8 cellular contexts compared by ENCODE assay signal in genomic region chr20:63657937-63658748, GRCh38. TPM values are rescaled to one million over a fixed set of nuclear protein-coding genes. Genes with fewer than 3 reads are reported as not detected.
DNase-seq lines count a peak whose midpoint lies in the region; ATAC-seq and TF ChIP-seq lines count a peak whose summit lies in the region.

RTEL1 (plus strand) TSS chr20:63658312; CDS start chr20:63659403, 1,091 bp downstream.

- H3K27me3 ChIP-seq in left ventricle myocardium inferior (ENCODE audit: low read depth) (no peaks in the 10 kb centered on the region), prostate gland (replicated peaks; ENCODE audit: insufficient read depth) (no peaks in the 10 kb centered on the region)

- H3K36me3 ChIP-seq in left ventricle myocardium inferior: peaks cover 24% of the 10 kb centered on the region
- peaks cover 0 to 5% of the 10 kb centered on the region in 2 donors for H3K36me3 ChIP-seq in prostate gland

- H3K4me3 ChIP-seq in left ventricle myocardium inferior: peak within 1 kb of the TSS; percentile 73
- peak within 1 kb of the TSS; percentile 69 to 79 for H3K4me3 ChIP-seq in prostate gland

- H3K4me3 Mint-ChIP-seq in T-helper 1 cell treated with Interleukin-12 subunit alpha and Interleukin-12 subunit beta and Interleukin-4 antibody, amounts not matched to agents 30 μg/mL and 1 μg/mL, for 36 hours: peak within 1 kb of the TSS; percentile 89

- H3K4me1 Mint-ChIP-seq in T-helper 1 cell treated with Interleukin-12 subunit alpha and Interleukin-12 subunit beta and Interleukin-4 antibody, amounts not matched to agents 30 μg/mL and 1 μg/mL, for 36 hours (ENCODE audit: low read depth): peaks cover 24% of the 10 kb centered on the region

- intact Hi-C loops in left ventricle myocardium inferior (cut with micrococcal nuclease) (no loop called here), prostate gland (cut with DNase I) (loop anchor here (5.0 kb wide), 2 partner anchors 49 to 79 kb away; partner anchors contain the start of genes ARFRP1, LIME1, SLC2A4RG and ZGPAT)

- peaks cover 9% of the 10 kb centered on the region for H3K27me3 Mint-ChIP-seq in T-helper 1 cell treated with Interleukin-12 subunit alpha and Interleukin-12 subunit beta and Interleukin-4 antibody, amounts not matched to agents 30 μg/mL and 1 μg/mL, for 36 hours (ENCODE audit: low read depth)

- 1% methylated on average over 69 of the region's 73 CpGs for WGBS in prostate gland

- H3K9me3 Mint-ChIP-seq in T-helper 1 cell treated with Interleukin-12 subunit alpha and Interleukin-12 subunit beta and Interleukin-4 antibody, amounts not matched to agents 30 μg/mL and 1 μg/mL, for 36 hours: no peaks in the 10 kb centered on the region

- H3K9me3 ChIP-seq in left ventricle myocardium inferior (replicated peaks): no peaks in the 10 kb centered on the region
- no peaks in the 10 kb centered on the region for H3K9me3 ChIP-seq in prostate gland

- no peak for TF ChIP-seq POLR2A in prostate gland (IDR thresholded peaks at IDR 0.05)

- peaks cover 5% of the 10 kb centered on the region for H3K36me3 Mint-ChIP-seq in T-helper 1 cell treated with Interleukin-12 subunit alpha and Interleukin-12 subunit beta and Interleukin-4 antibody, amounts not matched to agents 30 μg/mL and 1 μg/mL, for 36 hours (ENCODE audit: low read depth)

- H3K4me1 ChIP-seq in left ventricle myocardium inferior: peaks cover 32% of the 10 kb centered on the region
- peaks cover 9% of the 10 kb centered on the region for H3K4me1 ChIP-seq in prostate gland (replicated peaks)

- peak; percentile 78 for ATAC-seq in HG02870 (IDR thresholded peaks at IDR 0.05; ENCODE audit: unreplicated experiment)

- peak within 1 kb of the TSS; percentile 92 for H3K27ac ChIP-seq in left ventricle myocardium inferior (replicated peaks)
- peak within 1 kb of the TSS; percentile 86 to 87 for H3K27ac ChIP-seq in prostate gland

- DNase-seq in GM13977 (ENCODE audit: low spot score) (peak; percentile 98), NCI-H1694 treated with DMSO at 0.1 percent for 48 hours (lab: John Stamatoyannopoulos, UW) (peak; percentile 64), amniotic stem cell (lab: John Stamatoyannopoulos, UW) (peak; percentile 80), left ventricle myocardium inferior (peak; percentile 93), prostate gland (ENCODE audit: low spot score) (peak; percentile 88), ureter (ENCODE audit: low spot score) (peak; percentile 92)

- in situ Hi-C loops in GM13977 (cut with MboI; ENCODE audit: low pct_unique_long_range_greater_than_20kb, low sequenced_read_pairs, unreplicated experiment): no loop called here

- TF ChIP-seq CTCF in GM13977 (IDR thresholded peaks at IDR 0.05; ENCODE audit: extremely low read depth, insufficient read depth, missing control alignments) (no peak), left ventricle myocardium inferior (IDR thresholded peaks at IDR 0.05; ENCODE audit: borderline replicate concordance) (no peak), prostate gland (IDR thresholded peaks at IDR 0.05) (peak in 2 of 4 experiments; percentile 20 to 36)

- H3K27ac Mint-ChIP-seq in T-helper 1 cell treated with Interleukin-12 subunit alpha and Interleukin-12 subunit beta and Interleukin-4 antibody, amounts not matched to agents 30 μg/mL and 1 μg/mL, for 36 hours: peak within 1 kb of the TSS; percentile 93

RNA-seq across cellular contexts. Expression of gene RTEL1, which starts in this region (rescaled TPM):
- total RNA-seq in left ventricle myocardium inferior (9.6 TPM), prostate gland (10 to 100 TPM; 21.8 to 42.6 TPM), ureter (45.9 TPM)

Comparison
In these comparisons a context has a peak if more than half of its experiments do, and no peak if none do; other contexts are left out.
1. Peak in every context shown above with its lines: DNase-seq, ATAC-seq, H3K4me3 ChIP-seq and H3K27ac ChIP-seq.